Comparison of ENCODE assay signal across 1 cellular context in the genomic region with DNA sequence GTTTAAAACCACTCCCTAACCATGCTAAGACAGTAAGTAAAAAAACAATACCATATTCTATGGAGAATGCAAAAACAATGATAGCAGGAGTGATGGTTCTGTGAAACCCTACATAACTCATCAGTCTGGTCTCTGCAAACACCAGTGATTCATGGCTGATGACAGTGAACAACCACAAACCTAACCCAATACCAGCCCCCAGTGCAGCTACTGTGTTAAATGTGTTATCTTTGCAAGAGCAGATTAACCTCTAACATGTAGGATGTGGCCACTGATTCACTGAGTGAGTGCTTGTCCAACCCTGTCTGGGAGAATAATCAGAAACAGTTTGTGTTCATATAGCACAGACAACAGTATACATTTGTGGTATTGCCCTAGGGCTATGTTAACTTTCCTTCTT.
TF ChIP-seq lines count a peak whose summit lies in the region.

No MANE protein-coding gene starts in this region.

TF ChIP-seq in SK-N-SH, 30 proteins besides CTCF, POLR2A, EP300 and RAD21 (continued from another document):
- no peak for TF ChIP-seq EZH2phosphoT487 (IDR thresholded peaks at IDR 0.05; ENCODE audit: borderline replicate concordance, low read depth)
- TF ChIP-seq SMC3 (IDR thresholded peaks at IDR 0.05; ENCODE audit: low read depth, low read length): no peak
